25 cellular contexts compared by ENCODE assay signal in genomic region chr20:52143277-52143676, GRCh38.
"Had no signal": no experiment of that assay in that cellular context is flagged by ENCODE, and none has a peak within 500 bp of the region (broad histone marks: within the 10 kb centered on the region; RNA-seq: fewer than 3 reads in every experiment).

No MANE protein-coding gene starts in this region.

- DNase-seq: naive thymus-derived CD4-positive, alpha-beta T cell; natural killer cell; nucleus accumbens; posterior cingulate gyrus; psoas muscle; right cardiac atrium; right lobe of liver; sigmoid colon; small intestine; stimulated activated CD4-positive, alpha-beta T cell treated with anti-CD3 and anti-CD28 coated beads, Interleukin-15, amount 100 ng/mL, for 24 hours; stimulated activated CD4-positive, alpha-beta T cell treated with anti-CD3 and anti-CD28 coated beads, Interleukin-2, amount 100 ng/mL, for 24 hours; stimulated activated CD4-positive, alpha-beta T cell treated with anti-CD3 and anti-CD28 coated beads, Interleukin-2, amount 100 ng/mL, for 48 hours; stimulated activated CD4-positive, alpha-beta T cell treated with anti-CD3 and anti-CD28 coated beads, Interleukin-4, amount 100 ng/mL, for 24 hours; stimulated activated naive B cell treated with anti-CD40 and anti-IgM and Interleukin-4, amounts not matched to agents 10 μg/mL and 1 μg/mL and 100 μg/mL, for 72 hours; stimulated activated naive CD4-positive, alpha-beta T cell treated with Interleukin-2 at 50 U/mL for 16 hours; stomach; thyroid gland; trophoblast cell; upper lobe of left lung; uterus had no signal

- H3K4me3 ChIP-seq: neural progenitor cell, psoas muscle, right lobe of liver, sigmoid colon, stomach, thoracic aorta, thyroid gland, tibial nerve, upper lobe of left lung, uterus had no signal

- H3K9me3 ChIP-seq: psoas muscle, right lobe of liver, sigmoid colon, stomach, thoracic aorta, thyroid gland, upper lobe of left lung, uterus had no signal

- H3K4me1 ChIP-seq: neural progenitor cell, parathyroid adenoma, psoas muscle, right lobe of liver, sigmoid colon, stomach, thyroid gland, tibial nerve, upper lobe of left lung, uterus had no signal

- H3K36me3 ChIP-seq: neural progenitor cell, right lobe of liver, sigmoid colon, thoracic aorta, thyroid gland, upper lobe of left lung, uterus had no signal

- H3K27ac ChIP-seq: neural progenitor cell, parathyroid adenoma, psoas muscle, right lobe of liver, sigmoid colon, stomach, thoracic aorta, thyroid gland, tibial nerve, upper lobe of left lung, uterus had no signal

- H3K27me3 ChIP-seq: neural progenitor cell, right lobe of liver, sigmoid colon, stomach, thyroid gland, tibial nerve, upper lobe of left lung, uterus had no signal

- FAIRE-seq: small intestine had no signal

- ATAC-seq: psoas muscle; right cardiac atrium; right lobe of liver; stimulated activated effector memory CD8-positive, alpha-beta T cell treated with anti-CD3 and anti-CD28 coated beads, Interleukin-12 subunit alpha, Interleukin-12 subunit beta, amount 100 ng/mL, for 72 hours; stimulated activated naive B cell treated with anti-CD40 and anti-IgM and Interleukin-4, amounts not matched to agents 10 μg/mL and 1 μg/mL and 100 μg/mL, for 72 hours had no signal
